In genomic region chr13:39612023-39612637, GRCh38 we compare ENCODE assay signal across 8 cellular contexts. TPM values are rescaled to one million over a fixed set of nuclear protein-coding genes. Genes with fewer than 3 reads are reported as not detected.
DNase-seq lines count a peak whose midpoint lies in the region; ATAC-seq and TF ChIP-seq lines count a peak whose summit lies in the region.

No MANE protein-coding gene starts in this region.

- H3K4me3 ChIP-seq in DOHH2 (ENCODE audit: low read length) (no peak overlapping the region), OCI-LY7 (ENCODE audit: low read depth, low read length, poor library complexity, severe bottlenecking) (no peak overlapping the region), ovary (no peak overlapping the region)

- H3K79me2 ChIP-seq in DOHH2 (ENCODE audit: control insufficient read depth, low read length), result no peaks in the 10 kb centered on the region
- H3K79me2 ChIP-seq in OCI-LY7 (ENCODE audit: insufficient read depth, low read depth, low read length), result no peaks in the 10 kb centered on the region

- H3F3A ChIP-seq in DOHH2 (ENCODE audit: control insufficient read depth, insufficient read depth), result no peaks in the 10 kb centered on the region

- H3K27me3 ChIP-seq in DOHH2 (ENCODE audit: control insufficient read depth, low read length) (no peaks in the 10 kb centered on the region), ovary (no peaks in the 10 kb centered on the region)

- H3K4me2 ChIP-seq in DOHH2 (ENCODE audit: low read length) (no peak overlapping the region), OCI-LY7 (ENCODE audit: low read length) (no peak overlapping the region)

- H3K4me1 ChIP-seq in DOHH2 (ENCODE audit: control insufficient read depth, low read length), result 0 out of 2 replicates have a peak, but pooled peaks cover 3% of the 10 kb centered on the region
- no peaks in the 10 kb centered on the region for H3K4me1 ChIP-seq in OCI-LY7 (ENCODE audit: insufficient read depth, low read length, poor library complexity, severe bottlenecking)
- no peaks in the 10 kb centered on the region for H3K4me1 ChIP-seq in ovary (ENCODE audit: insufficient read depth)

- H3K9me3 Mint-ChIP-seq in activated T-helper 1 cell treated with anti-CD3 and anti-CD28 coated beads, Interleukin-12 subunit alpha, Interleukin-12 subunit beta, Interleukin-2, Interleukin-4 antibody, amounts not matched to agents 30 ng/mL and 10 ng/mL and 1 ng/mL, durations not matched to agents 14 hours and 24 hours and 36 hours, result no peaks in the 10 kb centered on the region
- no peaks in the 10 kb centered on the region for H3K9me3 Mint-ChIP-seq in stimulated activated memory B cell treated with anti-CD40 and anti-IgM and Interleukin-4, amounts not matched to agents 10 μg/mL and 1 μg/mL and 100 μg/mL, for 72 hours

- no TSS peak for BruUV-seq in OCI-LY7 (replicated peaks; lab: Mats Ljungman, UMichigan)

- POLR2A ChIA-PET in OCI-LY7 (lab: Charles Lee), result interaction anchor here (0.6 to 1.3 kb wide), 5 partner anchors 11 to 336 kb away, joined by 3 to 11 read pairs (median 3); no protein-coding TSS in a partner anchor

- 54 to 62% (median 56%) methylated on average over 5 of the region's 5 CpGs for WGBS in ovary, 3 donors

- H3K9me2 ChIP-seq in DOHH2 (replicated peaks; ENCODE audit: control insufficient read depth, low read length), result no peaks in the 10 kb centered on the region
- no peaks in the 10 kb centered on the region for H3K9me2 ChIP-seq in OCI-LY7 (ENCODE audit: insufficient read depth, low read length)

- in situ Hi-C loops in KBM-7 (cut with MboI; ENCODE audit: low pct_unique_long_range_greater_than_20kb, low sequenced_read_pairs), result loop anchor here (25.0 kb wide), 1 partner anchor 200 kb away; no protein-coding TSS in a partner anchor

- no peak overlapping the region for H3K27ac Mint-ChIP-seq in activated T-helper 1 cell treated with anti-CD3 and anti-CD28 coated beads, Interleukin-12 subunit alpha, Interleukin-12 subunit beta, Interleukin-2, Interleukin-4 antibody, amounts not matched to agents 30 ng/mL and 10 ng/mL and 1 ng/mL, durations not matched to agents 14 hours and 24 hours and 36 hours
- no peak overlapping the region for H3K27ac Mint-ChIP-seq in stimulated activated memory B cell treated with anti-CD40 and anti-IgM and Interleukin-4, amounts not matched to agents 10 μg/mL and 1 μg/mL and 100 μg/mL, for 72 hours

- H3K36me3 ChIP-seq in DOHH2 (ENCODE audit: control insufficient read depth, low read length) (no peaks in the 10 kb centered on the region), OCI-LY7 (ENCODE audit: insufficient read depth, low read length) (no peaks in the 10 kb centered on the region), ovary (no peaks in the 10 kb centered on the region)

- peaks cover 12% of the 10 kb centered on the region for H3K27me3 Mint-ChIP-seq in activated T-helper 1 cell treated with anti-CD3 and anti-CD28 coated beads, Interleukin-12 subunit alpha, Interleukin-12 subunit beta, Interleukin-2, Interleukin-4 antibody, amounts not matched to agents 30 ng/mL and 10 ng/mL and 1 ng/mL, durations not matched to agents 14 hours and 24 hours and 36 hours (ENCODE audit: insufficient read depth)
- H3K27me3 Mint-ChIP-seq in stimulated activated memory B cell treated with anti-CD40 and anti-IgM and Interleukin-4, amounts not matched to agents 10 μg/mL and 1 μg/mL and 100 μg/mL, for 72 hours, result no peaks in the 10 kb centered on the region

- intact Hi-C loops in OCI-LY7 (cut with micrococcal nuclease; ENCODE audit: unreplicated experiment), result loop anchor here (1.0 to 2.0 kb wide), 2 partner anchors 197 to 467 kb away; no protein-coding TSS in a partner anchor
- intact Hi-C loops in activated T-helper 1 cell treated with anti-CD3 and anti-CD28 coated beads, Interleukin-12 subunit alpha, Interleukin-12 subunit beta, Interleukin-2, Interleukin-4 antibody, amounts not matched to agents 30 ng/mL and 10 ng/mL and 1 ng/mL, durations not matched to agents 14 hours and 24 hours and 36 hours (cut with micrococcal nuclease), result loop anchor here (1.0 to 10.0 kb wide), 4 partner anchors 195 to 1073 kb away; no protein-coding TSS in a partner anchor
- intact Hi-C loops in ovary (cut with DNase I), result loop anchor here in 3 of 4 donors (2.0 to 10.0 kb wide), 4 partner anchors 337 to 557 kb away; no protein-coding TSS in a partner anchor

- TF ChIP-seq EP300 in ovary (IDR thresholded peaks at IDR 0.05), result no peak

- CTCF ChIA-PET in OCI-LY7 (lab: Charles Lee; ENCODE audit: unreplicated experiment), result interaction anchor here (1.1 to 1.8 kb wide), 2 partner anchors 197 to 338 kb away, joined by 4 read pairs; no protein-coding TSS in a partner anchor

- H2AFZ ChIP-seq in OCI-LY7 (ENCODE audit: low read length), result no peak overlapping the region

- no peaks in the 10 kb centered on the region for H4K20me1 ChIP-seq in DOHH2 (ENCODE audit: control insufficient read depth, insufficient read depth, low read depth, low read length)
- no peaks in the 10 kb centered on the region for H4K20me1 ChIP-seq in OCI-LY7 (ENCODE audit: insufficient read depth, low read length)

- H3K9me3 ChIP-seq in DOHH2 (ENCODE audit: control insufficient read depth, insufficient read depth, low read length) (no peaks in the 10 kb centered on the region), OCI-LY7 (ENCODE audit: low read length) (no peaks in the 10 kb centered on the region), ovary (no peaks in the 10 kb centered on the region)

- H3K36me3 Mint-ChIP-seq in activated T-helper 1 cell treated with anti-CD3 and anti-CD28 coated beads, Interleukin-12 subunit alpha, Interleukin-12 subunit beta, Interleukin-2, Interleukin-4 antibody, amounts not matched to agents 30 ng/mL and 10 ng/mL and 1 ng/mL, durations not matched to agents 14 hours and 24 hours and 36 hours (ENCODE audit: low read depth), result no peaks in the 10 kb centered on the region
- H3K36me3 Mint-ChIP-seq in stimulated activated memory B cell treated with anti-CD40 and anti-IgM and Interleukin-4, amounts not matched to agents 10 μg/mL and 1 μg/mL and 100 μg/mL, for 72 hours, result no peaks in the 10 kb centered on the region

- no peak overlapping the region for H3K4me3 Mint-ChIP-seq in activated T-helper 1 cell treated with anti-CD3 and anti-CD28 coated beads, Interleukin-12 subunit alpha, Interleukin-12 subunit beta, Interleukin-2, Interleukin-4 antibody, amounts not matched to agents 30 ng/mL and 10 ng/mL and 1 ng/mL, durations not matched to agents 14 hours and 24 hours and 36 hours
- no peak overlapping the region for H3K4me3 Mint-ChIP-seq in stimulated activated memory B cell treated with anti-CD40 and anti-IgM and Interleukin-4, amounts not matched to agents 10 μg/mL and 1 μg/mL and 100 μg/mL, for 72 hours

- DNase-seq in KBM-7, result peak; percentile 58
- peak; percentile 83 for DNase-seq in OCI-LY7 (ENCODE audit: low spot score)
- DNase-seq in activated T-helper 1 cell treated with anti-CD3 and anti-CD28 coated beads, Interleukin-12 subunit alpha, Interleukin-12 subunit beta, Interleukin-2, Interleukin-4 antibody, amounts not matched to agents 30 ng/mL and 10 ng/mL and 1 ng/mL, durations not matched to agents 14 hours and 24 hours and 36 hours (ENCODE audit: low spot score), result peak; percentile 16
- DNase-seq in foreskin melanocyte, result peak; percentile 65
- peak; percentile 41 to 84 (median 58) for DNase-seq in ovary

- ATAC-seq in stimulated activated memory B cell treated with anti-CD40 and anti-IgM and Interleukin-4, amounts not matched to agents 10 μg/mL and 1 μg/mL and 100 μg/mL, for 72 hours, result no peak
- ATAC-seq in HG03439 (IDR thresholded peaks at IDR 0.05; ENCODE audit: unreplicated experiment), result no peak

- no peak for TF ChIP-seq POLR2A in ovary (IDR thresholded peaks at IDR 0.05)

- TF ChIP-seq CTCF in DOHH2 (IDR thresholded peaks at IDR 0.05; ENCODE audit: low read depth, low read length, poor library complexity, severe bottlenecking), result peak; percentile 87
- peak; percentile 99 for TF ChIP-seq CTCF in OCI-LY7 (conservative IDR thresholded peaks at IDR 0.05; ENCODE audit: low read length)
- TF ChIP-seq CTCF in ovary (IDR thresholded peaks at IDR 0.05), result peak; percentile 73 to 84 (median 84)

- no peak overlapping the region for H3K27ac ChIP-seq in DOHH2 (ENCODE audit: low read depth, low read length)
- H3K27ac ChIP-seq in OCI-LY7 (ENCODE audit: low read depth, low read length, poor library complexity, severe bottlenecking), result no peak overlapping the region
- H3K27ac ChIP-seq in ovary, result no peak overlapping the region

- no peaks in the 10 kb centered on the region for H3K4me1 Mint-ChIP-seq in activated T-helper 1 cell treated with anti-CD3 and anti-CD28 coated beads, Interleukin-12 subunit alpha, Interleukin-12 subunit beta, Interleukin-2, Interleukin-4 antibody, amounts not matched to agents 30 ng/mL and 10 ng/mL and 1 ng/mL, durations not matched to agents 14 hours and 24 hours and 36 hours (ENCODE audit: low read depth)
- H3K4me1 Mint-ChIP-seq in stimulated activated memory B cell treated with anti-CD40 and anti-IgM and Interleukin-4, amounts not matched to agents 10 μg/mL and 1 μg/mL and 100 μg/mL, for 72 hours, result no peaks in the 10 kb centered on the region

RNA-seq across cellular contexts. Expression of gene LHFPL6, which starts 9.1 kb away (rescaled TPM):
- total RNA-seq in OCI-LY7 (2014; rRNA removed; shearing (Covaris generic)), result 27.7 TPM in 2 replicates
- total RNA-seq in OCI-LY7 (2022), result 15.1 and 19.7 TPM in 2 replicates
- total RNA-seq in activated T-helper 1 cell treated with anti-CD3 and anti-CD28 coated beads, Interleukin-12 subunit alpha, Interleukin-12 subunit beta, Interleukin-2, Interleukin-4 antibody, amounts not matched to agents 30 ng/mL and 10 ng/mL and 1 ng/mL, durations not matched to agents 14 hours and 24 hours and 36 hours, result 4.2 and 4.8 TPM in 2 replicates
- 10 to 100 TPM; 19.7 to 69.3 (median 41.5) TPM for total RNA-seq in ovary
- 100 to 1,000 TPM; 102 to 136 TPM for polyA plus RNA-seq in ovary

RNA-seq across cellular contexts. Expression of gene COG6, which starts 43.3 kb away (rescaled TPM):
- total RNA-seq in OCI-LY7 (2014; rRNA removed; shearing (Covaris generic)), result 20.1 and 30.1 TPM in 2 replicates
- total RNA-seq in OCI-LY7 (2022) (33.2 and 45.9 TPM in 2 replicates), ovary (10 to 100 TPM; 19.9 to 45.5 (median 33.9) TPM)
- 25.6 and 31.8 TPM in 2 replicates for total RNA-seq in activated T-helper 1 cell treated with anti-CD3 and anti-CD28 coated beads, Interleukin-12 subunit alpha, Interleukin-12 subunit beta, Interleukin-2, Interleukin-4 antibody, amounts not matched to agents 30 ng/mL and 10 ng/mL and 1 ng/mL, durations not matched to agents 14 hours and 24 hours and 36 hours
- 10 to 100 TPM; 10.8 to 13.6 TPM for polyA plus RNA-seq in ovary

Comparison
In these comparisons a context has a peak if more than half of its experiments do, and no peak if none do; other contexts are left out.
1. DNase-seq: peak in every context shown above with its lines; median percentile 83 in OCI-LY7; 65 in foreskin melanocyte; 58 in KBM-7; 58 in ovary; 16 in activated T-helper 1 cell treated with anti-CD3 and anti-CD28 coated beads, Interleukin-12 subunit alpha, Interleukin-12 subunit beta, Interleukin-2, Interleukin-4 antibody, amounts not matched to agents 30 ng/mL and 10 ng/mL and 1 ng/mL, durations not matched to agents 14 hours and 24 hours and 36 hours.